ENCODE assay signal across 8 cellular contexts in the genomic region with DNA sequence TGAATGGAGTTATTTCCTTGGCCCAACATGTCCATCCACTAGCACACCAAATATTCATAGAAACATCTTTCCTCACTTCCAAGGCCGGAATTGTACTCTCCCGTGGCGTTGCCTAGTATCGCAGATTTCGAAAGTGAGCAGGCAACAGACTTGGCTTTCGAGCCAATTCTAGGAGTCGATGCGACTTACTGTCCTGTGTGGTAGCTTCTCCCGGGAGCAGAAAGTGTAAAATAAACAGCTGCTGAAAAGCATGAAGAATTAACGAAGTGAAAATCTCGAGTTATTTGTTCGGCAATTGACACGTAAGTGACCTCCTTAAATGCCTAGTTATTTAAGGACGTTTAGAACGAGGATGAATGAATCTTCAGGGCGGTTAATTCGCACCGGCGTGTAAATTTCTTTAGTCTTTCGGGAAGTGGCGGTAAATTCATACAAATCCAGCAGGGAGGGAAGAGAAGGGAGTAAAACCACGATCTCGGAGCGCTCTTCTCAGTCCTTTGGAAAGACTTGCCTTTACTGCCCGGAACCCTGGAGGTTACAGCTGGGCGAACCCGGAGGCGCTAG. TPM values are rescaled to one million over a fixed set of nuclear protein-coding genes. Genes with fewer than 3 reads are reported as not detected.
A peak's percentile ranks its signal among the peaks of the same experiment; 100 is the strongest.
DNase-seq lines count a peak whose midpoint lies in the region; ATAC-seq and TF ChIP-seq lines count a peak whose summit lies in the region.

No MANE protein-coding gene starts in this region.

- no peaks in the 10 kb centered on the region for H3K9me3 ChIP-seq in hepatocyte (ENCODE audit: low read depth)

- H3K27ac ChIP-seq in hepatocyte, result peak overlapping the region; percentile 77

- H2AFZ ChIP-seq in hepatocyte, result peak overlapping the region; percentile 81

- H3K9me2 ChIP-seq in hepatocyte (replicated peaks; ENCODE audit: insufficient read depth), result no peaks in the 10 kb centered on the region

- peaks cover 6% of the 10 kb centered on the region for H3K4me1 ChIP-seq in hepatocyte (ENCODE audit: insufficient read depth)

- H3K36me3 ChIP-seq in hepatocyte (replicated peaks; ENCODE audit: insufficient read depth, low read depth), result no peaks in the 10 kb centered on the region

- DNase-seq in 8988T (peak; percentile 13), NCI-H345 treated with DMSO at 0.1 percent for 48 hours (lab: John Stamatoyannopoulos, UW; ENCODE audit: unreplicated experiment) (peak; percentile 33), astrocyte of the cerebellum (ENCODE audit: low read depth) (peak; percentile 38), hepatocyte (ENCODE audit: low spot score) (peak; percentile 65), putamen (ENCODE audit: low spot score) (peak; percentile 50), NOMO-1 treated with DMSO at 0.1 percent for 48 hours (lab: John Stamatoyannopoulos, UW; ENCODE audit: unreplicated experiment) (no peak)

- in situ Hi-C loops in astrocyte of the cerebellum (cut with HindIII; ENCODE audit: low sequenced_read_pairs), result no loop called here

- WGBS in hepatocyte (ENCODE audit: low lambda C conversion rate, missing lambda C conversion rate), result 1% methylated on average over 28 of the region's 28 CpGs

- TF ChIP-seq CTCF in astrocyte of the cerebellum (IDR thresholded peaks at IDR 0.05; ENCODE audit: low read depth, low read length, missing control alignments) (no peak), hepatocyte (IDR thresholded peaks at IDR 0.05; ENCODE audit: poor library complexity) (no peak)

- ATAC-seq in GM18511 (IDR thresholded peaks at IDR 0.05; ENCODE audit: unreplicated experiment) (peak; percentile 16), HG02885 (IDR thresholded peaks at IDR 0.05; ENCODE audit: poor library complexity, unreplicated experiment) (no peak)

- H4K20me1 ChIP-seq in hepatocyte (ENCODE audit: insufficient read depth, poor library complexity, severe bottlenecking), result peaks cover 16% of the 10 kb centered on the region

- H3K27me3 ChIP-seq in hepatocyte, result no peaks in the 10 kb centered on the region

- peaks cover 47% of the 10 kb centered on the region for H3K79me2 ChIP-seq in hepatocyte

- peak overlapping the region; percentile 79 for H3K4me2 ChIP-seq in hepatocyte

- H3K4me3 ChIP-seq in astrocyte of the cerebellum (ENCODE audit: low read depth, low read length) (peak overlapping the region; percentile 81), hepatocyte (peak overlapping the region; percentile 70)

RNA-seq across cellular contexts. Expression of gene PCSK5, which starts 0.4 kb away (rescaled TPM):
- 67.5 and 71.7 TPM in 2 replicates for total RNA-seq in hepatocyte
- 59.1 and 61.0 TPM in 2 replicates for polyA plus RNA-seq in hepatocyte
